8 cellular contexts compared by ENCODE assay signal in the genomic region with DNA sequence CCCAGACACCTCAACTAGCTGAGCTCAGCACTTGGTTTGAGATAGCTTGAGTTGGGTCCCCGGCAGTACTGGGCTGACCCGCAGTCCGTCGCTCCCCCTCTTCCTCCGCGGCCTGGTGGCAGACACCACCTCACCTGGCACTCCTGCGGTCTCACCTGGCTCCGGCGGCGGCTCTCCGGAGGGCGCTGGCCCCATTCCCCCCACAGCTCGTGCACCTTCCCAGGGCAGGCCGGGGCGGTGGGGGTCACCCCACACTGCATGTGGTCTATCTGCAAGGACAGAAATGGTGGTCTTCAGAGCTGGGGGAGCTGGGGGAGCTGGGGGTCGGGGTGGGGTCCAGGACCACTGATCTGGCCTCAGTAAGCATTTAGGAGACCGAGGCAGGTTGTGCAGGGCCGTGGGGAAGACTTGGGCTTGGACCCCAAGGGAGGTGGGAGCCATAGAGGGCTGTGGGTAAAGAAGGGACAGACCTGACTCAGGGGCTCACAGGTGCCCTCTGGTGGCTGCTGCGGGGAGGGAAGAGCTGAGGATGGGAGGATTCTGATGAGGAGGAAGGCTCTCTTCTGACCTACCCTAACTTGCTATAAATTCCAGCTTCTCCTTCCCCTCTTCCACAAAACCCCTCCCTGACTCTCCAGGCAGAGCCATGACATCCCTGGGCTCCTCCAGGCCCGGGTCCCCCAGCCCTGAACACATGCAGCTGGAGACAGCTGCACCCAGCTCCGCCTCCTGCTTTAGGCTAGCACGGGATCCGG. TPM values are rescaled to one million over a fixed set of nuclear protein-coding genes. Genes with fewer than 3 reads are reported as not detected.
DNase-seq lines count a peak whose midpoint lies in the region; ATAC-seq and TF ChIP-seq lines count a peak whose summit lies in the region.

No MANE protein-coding gene starts in this region.

- H3K9me3 ChIP-seq in HEK293 (ENCODE audit: control insufficient read depth, insufficient read depth, low read depth, low read length) = no peaks in the 10 kb centered on the region
- no peaks in the 10 kb centered on the region for H3K9me3 ChIP-seq in ascending aorta

- CTCF ChIA-PET in HEK293 (lab: Yijun Ruan, JAX) = interaction anchor here (0.6 to 5.2 kb wide), 29 partner anchors 9 to 281 kb away, joined by 3 to 72 read pairs (median 5); a partner anchor contains a TSS

- TF ChIP-seq CTCF in HEK293 (tag by site-specific recombination; IDR thresholded peaks at IDR 0.05) (peak; percentile 74), ascending aorta (IDR thresholded peaks at IDR 0.05) (peak; percentile 24 to 68 (median 55))

- H3K4me3 ChIP-seq in HEK293 (ENCODE audit: low read depth, low read length) (no peak overlapping the region), ascending aorta (no peak overlapping the region)

- H3K36me3 ChIP-seq in HEK293 (ENCODE audit: control insufficient read depth in 2 of 2, insufficient read depth in 1 of 2, low read length in 2 of 2) (no peaks in the 10 kb centered on the region), ascending aorta (no peaks in the 10 kb centered on the region)

- peak; percentile 68 for DNase-seq in CD1c-positive myeloid dendritic cell (ENCODE audit: extremely low spot score)
- peak; percentile 67 for DNase-seq in T-helper 9 cell
- no peak for DNase-seq in ascending aorta (ENCODE audit: low spot score in 2 of 2)
- DNase-seq in iris pigment epithelial cell (ENCODE audit: low read depth) = peak; percentile 27
- peak in 2 of 3 donors; percentile 41 to 62 for DNase-seq in stimulated activated CD4-positive, alpha-beta T cell treated with anti-CD3 and anti-CD28 coated beads, TNF-alpha, amount 100 ng/mL, for 1 hour (ENCODE audit: low read depth in 3 of 3, low spot score in 1 of 3)
- DNase-seq in cerebellum (ENCODE audit: low spot score) = no peak

- no peaks in the 10 kb centered on the region for H3K27me3 ChIP-seq in ascending aorta

- ATAC-seq in HG03378 (IDR thresholded peaks at IDR 0.05; ENCODE audit: unreplicated experiment) = no peak

- POLR2A ChIA-PET in HEK293 (lab: Yijun Ruan, JAX) = interaction anchor here (0.6 to 1.2 kb wide), 5 partner anchors 9 to 257 kb away, joined by 3 to 8 read pairs (median 4); a partner anchor contains a TSS

- no peaks in the 10 kb centered on the region for H3K4me1 ChIP-seq in HEK293 (ENCODE audit: control insufficient read depth, insufficient read depth, low read length)
- H3K4me1 ChIP-seq in ascending aorta = no peaks in the 10 kb centered on the region

- intact Hi-C loops in ascending aorta (cut with DNase I) = no loop called here

- H3K27ac ChIP-seq in HEK293 (ENCODE audit: extremely low read depth, low read depth, low read length) = no peak overlapping the region
- H3K27ac ChIP-seq in ascending aorta = no peak overlapping the region

TF ChIP-seq in HEK293, 187 proteins besides CTCF, POLR2A, EP300 and RAD21:
- TF ChIP-seq KLF1 (tag by site-specific recombination; IDR thresholded peaks at IDR 0.05) (no peak), ZNF324 (tag by site-specific recombination; IDR thresholded peaks at IDR 0.05) (no peak), RBAK (tag by site-specific recombination; IDR thresholded peaks at IDR 0.05) (no peak), ZNF132 (tag by site-specific recombination; IDR thresholded peaks at IDR 0.05; ENCODE audit: borderline replicate concordance) (no peak), ZNF555 (tag by site-specific recombination; conservative IDR thresholded peaks at IDR 0.05) (no peak), ZNF664 (tag by site-specific recombination; IDR thresholded peaks at IDR 0.05) (no peak), EGR2 (tag by site-specific recombination; IDR thresholded peaks at IDR 0.05; ENCODE audit: low read depth) (no peak), ZFP3 (tag by site-specific recombination; IDR thresholded peaks at IDR 0.05; ENCODE audit: low read depth) (no peak), ZBTB8A (tag by site-specific recombination; IDR thresholded peaks at IDR 0.05) (no peak), ZNF654 (tag by site-specific recombination; IDR thresholded peaks at IDR 0.05; ENCODE audit: low read depth) (peak; percentile 50), ZNF16 (tag by site-specific recombination; IDR thresholded peaks at IDR 0.05; ENCODE audit: low read depth) (peak; percentile 94), GLIS1 (tag by site-specific recombination; IDR thresholded peaks at IDR 0.05) (0 out of 2 replicates have a peak, but pooled peaks have one; percentile 15), ZNF266 (tag by site-specific recombination; IDR thresholded peaks at IDR 0.05; ENCODE audit: low read depth) (no peak), KLF8 (tag by site-specific recombination; IDR thresholded peaks at IDR 0.05) (0 out of 2 replicates have a peak, but pooled peaks have one; percentile 25), ZNF274 (IDR thresholded peaks at IDR 0.05; ENCODE audit: low read length) (no peak), ZNF274 (tag by site-specific recombination; IDR thresholded peaks at IDR 0.05; ENCODE audit: borderline replicate concordance) (no peak), ZNF501 (tag by site-specific recombination; IDR thresholded peaks at IDR 0.05) (no peak)
- TF ChIP-seq, protein P1, sequence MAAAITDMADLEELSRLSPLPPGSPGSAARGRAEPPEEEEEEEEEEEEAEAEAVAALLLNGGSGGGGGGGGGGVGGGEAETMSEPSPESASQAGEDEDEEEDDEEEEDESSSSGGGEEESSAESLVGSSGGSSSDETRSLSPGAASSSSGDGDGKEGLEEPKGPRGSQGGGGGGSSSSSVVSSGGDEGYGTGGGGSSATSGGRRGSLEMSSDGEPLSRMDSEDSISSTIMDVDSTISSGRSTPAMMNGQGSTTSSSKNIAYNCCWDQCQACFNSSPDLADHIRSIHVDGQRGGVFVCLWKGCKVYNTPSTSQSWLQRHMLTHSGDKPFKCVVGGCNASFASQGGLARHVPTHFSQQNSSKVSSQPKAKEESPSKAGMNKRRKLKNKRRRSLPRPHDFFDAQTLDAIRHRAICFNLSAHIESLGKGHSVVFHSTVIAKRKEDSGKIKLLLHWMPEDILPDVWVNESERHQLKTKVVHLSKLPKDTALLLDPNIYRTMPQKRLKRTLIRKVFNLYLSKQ (tag by site-specific recombination; IDR thresholded peaks at IDR 0.05; ENCODE audit: borderline replicate concordance) = no peak
- TF ChIP-seq, protein P2, sequence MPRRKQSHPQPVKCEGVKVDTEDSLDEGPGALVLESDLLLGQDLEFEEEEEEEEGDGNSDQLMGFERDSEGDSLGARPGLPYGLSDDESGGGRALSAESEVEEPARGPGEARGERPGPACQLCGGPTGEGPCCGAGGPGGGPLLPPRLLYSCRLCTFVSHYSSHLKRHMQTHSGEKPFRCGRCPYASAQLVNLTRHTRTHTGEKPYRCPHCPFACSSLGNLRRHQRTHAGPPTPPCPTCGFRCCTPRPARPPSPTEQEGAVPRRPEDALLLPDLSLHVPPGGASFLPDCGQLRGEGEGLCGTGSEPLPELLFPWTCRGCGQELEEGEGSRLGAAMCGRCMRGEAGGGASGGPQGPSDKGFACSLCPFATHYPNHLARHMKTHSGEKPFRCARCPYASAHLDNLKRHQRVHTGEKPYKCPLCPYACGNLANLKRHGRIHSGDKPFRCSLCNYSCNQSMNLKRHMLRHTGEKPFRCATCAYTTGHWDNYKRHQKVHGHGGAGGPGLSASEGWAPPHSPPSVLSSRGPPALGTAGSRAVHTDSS (tag by site-specific recombination; IDR thresholded peaks at IDR 0.05) = peak; percentile 69
- TF ChIP-seq, protein P3, sequence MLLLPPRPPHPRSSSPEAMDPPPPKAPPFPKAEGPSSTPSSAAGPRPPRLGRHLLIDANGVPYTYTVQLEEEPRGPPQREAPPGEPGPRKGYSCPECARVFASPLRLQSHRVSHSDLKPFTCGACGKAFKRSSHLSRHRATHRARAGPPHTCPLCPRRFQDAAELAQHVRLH (tag by site-specific recombination; IDR thresholded peaks at IDR 0.05) = peak; percentile 44; the same call in 1 of the 2 replicates
- TF ChIP-seq, protein P4, sequence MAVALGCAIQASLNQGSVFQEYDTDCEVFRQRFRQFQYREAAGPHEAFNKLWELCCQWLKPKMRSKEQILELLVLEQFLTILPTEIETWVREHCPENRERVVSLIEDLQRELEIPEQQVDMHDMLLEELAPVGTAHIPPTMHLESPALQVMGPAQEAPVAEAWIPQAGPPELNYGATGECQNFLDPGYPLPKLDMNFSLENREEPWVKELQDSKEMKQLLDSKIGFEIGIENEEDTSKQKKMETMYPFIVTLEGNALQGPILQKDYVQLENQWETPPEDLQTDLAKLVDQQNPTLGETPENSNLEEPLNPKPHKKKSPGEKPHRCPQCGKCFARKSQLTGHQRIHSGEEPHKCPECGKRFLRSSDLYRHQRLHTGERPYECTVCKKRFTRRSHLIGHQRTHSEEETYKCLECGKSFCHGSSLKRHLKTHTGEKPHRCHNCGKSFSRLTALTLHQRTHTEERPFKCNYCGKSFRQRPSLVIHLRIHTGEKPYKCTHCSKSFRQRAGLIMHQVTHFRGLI (tag by site-specific recombination; IDR thresholded peaks at IDR 0.05) = no peak

RNA-seq across cellular contexts. Expression of a gene that starts 6.7 kb away (rescaled TPM):
- 15.1 TPM for total RNA-seq in ascending aorta
- total RNA-seq in cerebellum = 0.73 TPM

RNA-seq across cellular contexts. Expression of a gene that starts 10.0 kb away (rescaled TPM):
- total RNA-seq in ascending aorta (17.1 TPM), cerebellum (2.3 TPM)

RNA-seq across cellular contexts. Expression of a gene that starts 14.9 kb away (rescaled TPM):
- 3.3 TPM for total RNA-seq in ascending aorta
- 1.2 TPM for total RNA-seq in cerebellum

RNA-seq across cellular contexts. Expression of a gene that starts 34.5 kb away (rescaled TPM):
- 80.6 TPM for total RNA-seq in ascending aorta
- total RNA-seq in cerebellum = 21.4 TPM

RNA-seq across cellular contexts. Expression of a gene that starts 52.9 kb away (rescaled TPM):
- total RNA-seq in ascending aorta (15.4 TPM), cerebellum (26.9 TPM)

Comparison
In these comparisons a context has a peak if more than half of its experiments do, and no peak if none do; other contexts are left out.
1. DNase-seq: peak in CD1c-positive myeloid dendritic cell (single experiment), T-helper 9 cell (single experiment), iris pigment epithelial cell (single experiment) and stimulated activated CD4-positive, alpha-beta T cell treated with anti-CD3 and anti-CD28 coated beads, TNF-alpha, amount 100 ng/mL, for 1 hour (2 of 3); none in ascending aorta (0 of 2) and cerebellum (single experiment).